Comparison of ENCODE assay signal across 7 cellular contexts in genomic region chr4:79900182-79900581, GRCh38.
"Had no signal": no experiment of that assay in that cellular context is flagged by ENCODE, and none has a peak within 500 bp of the region (broad histone marks: within the 10 kb centered on the region; RNA-seq: fewer than 3 reads in every experiment).

No MANE protein-coding gene starts in this region.

- DNase-seq: H9, HCEC 1CT, KG1 had no signal

- H3K4me2 ChIP-seq: GM23338 had no signal

- H3K4me3 ChIP-seq: GM23338 had no signal

- FAIRE-seq: H1, H54, HTR-8/SVneo had no signal

- H2AFZ ChIP-seq: GM23338 had no signal

- ATAC-seq: GM23338 had no signal
